Comparison of ENCODE assay signal across 11 cellular contexts in genomic region chr17:77387891-77388290, GRCh38.
DNase-seq lines count a peak whose midpoint lies in the region; ATAC-seq and TF ChIP-seq lines count a peak whose summit lies in the region.
"Had no signal": no experiment of that assay in that cellular context is flagged by ENCODE, and none has a peak within 500 bp of the region (broad histone marks: within the 10 kb centered on the region; RNA-seq: fewer than 3 reads in every experiment).

No MANE protein-coding gene starts in this region.

- H3K9me3 ChIP-seq in right atrium auricular region (no peaks in the 10 kb centered on the region), esophagus (ENCODE audit: control insufficient read depth in 2 of 2, insufficient read depth in 1 of 2, low read depth in 1 of 2, low read length in 1 of 2) (no peaks in the 10 kb centered on the region), neural progenitor cell (ENCODE audit: low read depth) (no peaks in the 10 kb centered on the region)
- H3K9me3 ChIP-seq: pancreas, thoracic aorta had no signal

- H3K27me3 ChIP-seq in right atrium auricular region (no peaks in the 10 kb centered on the region), esophagus (ENCODE audit: control insufficient read depth in 1 of 2, insufficient read depth in 2 of 2, low read length in 2 of 2) (no peaks in the 10 kb centered on the region), neural progenitor cell (no peaks in the 10 kb centered on the region)

- H3K27ac Mint-ChIP-seq in neural progenitor cell = peak overlapping the region; percentile 31

- peak overlapping the region; percentile 52 for H3K4me3 Mint-ChIP-seq in neural progenitor cell

- POLR2A ChIA-PET in GM10248 (lab: Yijun Ruan, JAX) = interaction anchor here (0.7 kb wide), 1 partner anchor 55 kb away, joined by 7 read pairs; no protein-coding TSS in a partner anchor

- peaks cover 82% of the 10 kb centered on the region for H3K4me1 Mint-ChIP-seq in neural progenitor cell

- peaks cover 46% of the 10 kb centered on the region for H3F3A ChIP-seq in neural progenitor cell (ENCODE audit: low read depth)

- H3K9ac ChIP-seq in neural progenitor cell = no peak overlapping the region

- no peaks in the 10 kb centered on the region for H3K36me3 Mint-ChIP-seq in neural progenitor cell

- CTCF ChIA-PET in GM10248 (lab: Yijun Ruan, JAX) = interaction anchor here (1.4 to 2.1 kb wide), 4 partner anchors 13 to 56 kb away, joined by 4 to 14 read pairs (median 10); no protein-coding TSS in a partner anchor

- peaks cover 89% of the 10 kb centered on the region for H3K79me2 ChIP-seq in neural progenitor cell (ENCODE audit: low read depth)

- H4K20me1 ChIP-seq in neural progenitor cell (ENCODE audit: low read depth) = peaks cover 95% of the 10 kb centered on the region

- peak overlapping the region; percentile 71 for H3K27ac ChIP-seq in right atrium auricular region
- peak overlapping the region; percentile 7 to 76 for H3K27ac ChIP-seq in esophagus (ENCODE audit: low read depth in 2 of 2, low read length in 1 of 2)
- H3K27ac ChIP-seq in neural progenitor cell = no peak overlapping the region

- DNase-seq in right atrium auricular region (ENCODE audit: low spot score) (no peak), cardiac septum (ENCODE audit: low spot score) (no peak), neural progenitor cell (ENCODE audit: low spot score) (no peak), amniotic stem cell (lab: John Stamatoyannopoulos, UW) (no peak), GM10248 (ENCODE audit: extremely low spot score) (no peak), NCI-H2081 (lab: John Stamatoyannopoulos, UW) (no peak)
- DNase-seq: NCI-H146 had no signal

- intact Hi-C loops in cardiac septum (cut with DNase I) = no loop called here

- H3K4me1 ChIP-seq in right atrium auricular region (peaks cover 0 to 96% of the 10 kb centered on the region in 2 donors), esophagus (ENCODE audit: control insufficient read depth in 2 of 2, insufficient read depth in 2 of 2, low read length in 1 of 2) (peaks cover 24 to 41% of the 10 kb centered on the region in 2 donors), neural progenitor cell (peaks cover 74% of the 10 kb centered on the region)

- H3K9me3 Mint-ChIP-seq in neural progenitor cell = no peaks in the 10 kb centered on the region

- H2AFZ ChIP-seq in neural progenitor cell (replicated peaks) = no peak overlapping the region

- WGBS in esophagus, 2 donors = 79 to 82% methylated on average over 14 of the region's 14 CpGs

- peaks cover 3% of the 10 kb centered on the region for H3K27me3 Mint-ChIP-seq in neural progenitor cell (ENCODE audit: insufficient read depth, low read depth)

- H3K36me3 ChIP-seq in right atrium auricular region (no peaks in the 10 kb centered on the region), esophagus (ENCODE audit: control insufficient read depth in 2 of 2, insufficient read depth in 2 of 2, low read length in 1 of 2) (no peaks in the 10 kb centered on the region), neural progenitor cell (no peaks in the 10 kb centered on the region)
- H3K36me3 ChIP-seq: pancreas, thoracic aorta had no signal

- peak overlapping the region; percentile 16 for H3K4me2 ChIP-seq in neural progenitor cell

- ATAC-seq in HG03354 (IDR thresholded peaks at IDR 0.05; ENCODE audit: poor library complexity, severe bottlenecking, unreplicated experiment) = no peak

- H3K4me3 ChIP-seq in right atrium auricular region = no peak overlapping the region
- no peak overlapping the region for H3K4me3 ChIP-seq in esophagus (ENCODE audit: low read depth in 1 of 2, low read length in 2 of 2)
- no peak overlapping the region for H3K4me3 ChIP-seq in neural progenitor cell
- H3K4me3 ChIP-seq: pancreas had no signal

- TF ChIP-seq CTCF in right atrium auricular region (IDR thresholded peaks at IDR 0.05) = no peak
- TF ChIP-seq CTCF in neural progenitor cell (IDR thresholded peaks at IDR 0.05) = no peak
- no peak for TF ChIP-seq CTCF in GM10248 (IDR thresholded peaks at IDR 0.05; ENCODE audit: control extremely low read depth, extremely low read depth, low read depth, missing control alignments)
